In the genomic region with DNA sequence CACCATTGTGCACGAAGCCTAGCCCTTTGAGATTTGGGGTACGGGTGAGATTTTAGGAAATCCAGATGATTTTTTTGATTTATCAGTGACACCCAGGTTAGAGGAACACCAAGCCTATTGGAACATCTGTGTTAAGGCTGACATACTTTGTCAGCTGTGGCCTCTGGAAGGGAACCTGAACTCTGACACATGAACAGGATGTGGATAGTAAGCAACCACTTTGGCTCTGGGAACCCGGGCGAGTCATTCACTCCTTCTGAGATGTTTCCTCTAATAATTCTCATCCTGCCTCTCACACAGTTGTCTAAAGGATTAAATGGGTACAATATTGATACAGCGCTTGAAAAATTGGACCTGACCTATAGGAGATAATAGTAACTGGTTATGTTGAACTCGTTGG, we compare ENCODE assay signal across 10 cellular contexts.
A peak's percentile ranks its signal among the peaks of the same experiment; 100 is the strongest.
DNase-seq lines count a peak whose midpoint lies in the region; ATAC-seq and TF ChIP-seq lines count a peak whose summit lies in the region.
"Had no signal": no experiment of that assay in that cellular context is flagged by ENCODE, and none has a peak within 500 bp of the region (broad histone marks: within the 10 kb centered on the region; RNA-seq: fewer than 3 reads in every experiment).

No MANE protein-coding gene starts in this region.

- no peaks in the 10 kb centered on the region for H3K36me3 ChIP-seq in MG63
- no peaks in the 10 kb centered on the region for H3K36me3 ChIP-seq in CD8-positive, alpha-beta memory T cell (ENCODE audit: insufficient read depth, low read length)
- H3K36me3 ChIP-seq: thyroid gland had no signal

- no peak for ATAC-seq in HG03439 (IDR thresholded peaks at IDR 0.05; ENCODE audit: unreplicated experiment)

- no peak overlapping the region for H3K27ac ChIP-seq in caudate nucleus (ENCODE audit: low read depth, low read length)
- H3K27ac ChIP-seq in CD8-positive, alpha-beta memory T cell (ENCODE audit: low read depth, low read length), result no peak overlapping the region
- H3K27ac ChIP-seq: thyroid gland had no signal

- in situ Hi-C loops in astrocyte of the spinal cord (cut with HindIII; ENCODE audit: low sequenced_read_pairs), result loop anchor here (10.0 kb wide), 1 partner anchor 77 kb away; no protein-coding TSS in a partner anchor

- POLR2A ChIA-PET in CD8-positive, alpha-beta memory T cell (lab: Charles Lee), result interaction anchor here (1.2 kb wide), 1 partner anchor 12 kb away, joined by 3 read pairs; no protein-coding TSS in a partner anchor

- H3K36me3 Mint-ChIP-seq in CD8-positive, alpha-beta memory T cell, result no peaks in the 10 kb centered on the region

- no peaks in the 10 kb centered on the region for H3K27me3 ChIP-seq in MG63
- H3K27me3 ChIP-seq in CD8-positive, alpha-beta memory T cell (ENCODE audit: insufficient read depth, low read length, poor library complexity, severe bottlenecking), result no peaks in the 10 kb centered on the region
- H3K27me3 ChIP-seq: thyroid gland had no signal

- TF ChIP-seq CTCF in astrocyte of the spinal cord (IDR thresholded peaks at IDR 0.05; ENCODE audit: low read depth, low read length), result no peak

- CTCF ChIA-PET in CD8-positive, alpha-beta memory T cell (lab: Charles Lee), result no interaction called here

- no peaks in the 10 kb centered on the region for H3K4me1 ChIP-seq in CD8-positive, alpha-beta memory T cell (ENCODE audit: insufficient read depth, low read length)
- H3K4me1 ChIP-seq: thyroid gland had no signal

- peak; percentile 68 for DNase-seq in activated CD4-positive, alpha-beta T cell treated with anti-CD3 and anti-CD28 coated beads for 48 hours
- no peak for DNase-seq in activated CD4-positive, alpha-beta T cell treated with anti-CD3 and anti-CD28 coated beads, Interleukin-2, amount 50 U/mL, for 1 hour
- DNase-seq in MG63 (peak; percentile 88), astrocyte of the spinal cord (ENCODE audit: low read depth, low spot score) (peak; percentile 62), skeletal muscle cell (ENCODE audit: low read depth) (peak; percentile 67), caudate nucleus (lab: John Stamatoyannopoulos, UW) (no peak)
- no peak for DNase-seq in CD8-positive, alpha-beta memory T cell
- DNase-seq: aorta, thyroid gland had no signal

- peaks cover 8 to 10% of the 10 kb centered on the region in 2 donors for H3K27me3 Mint-ChIP-seq in CD8-positive, alpha-beta memory T cell

- no peak overlapping the region for H3K27ac Mint-ChIP-seq in CD8-positive, alpha-beta memory T cell

- H3K4me1 Mint-ChIP-seq in CD8-positive, alpha-beta memory T cell, result no peaks in the 10 kb centered on the region

- H3K4me3 Mint-ChIP-seq in CD8-positive, alpha-beta memory T cell, result no peak overlapping the region

- H3K9me3 Mint-ChIP-seq in CD8-positive, alpha-beta memory T cell, result peaks cover 0 to 3% (median 0%) of the 10 kb centered on the region in 5 donors

- peaks cover 19% of the 10 kb centered on the region for H3K9me3 ChIP-seq in MG63
- H3K9me3 ChIP-seq in CD8-positive, alpha-beta memory T cell (ENCODE audit: low read length), result no peaks in the 10 kb centered on the region
- H3K9me3 ChIP-seq: thyroid gland had no signal

- no peak overlapping the region for H3K4me3 ChIP-seq in MG63
- no peak overlapping the region for H3K4me3 ChIP-seq in astrocyte of the spinal cord (ENCODE audit: low read depth, low read length)
- no peak overlapping the region for H3K4me3 ChIP-seq in skeletal muscle cell (ENCODE audit: low read depth, low read length)
- no peak overlapping the region for H3K4me3 ChIP-seq in CD8-positive, alpha-beta memory T cell (ENCODE audit: low read length)
- H3K4me3 ChIP-seq: thyroid gland had no signal

Comparison
In these comparisons a context has a peak if more than half of its experiments do, and no peak if none do; other contexts are left out.
1. DNase-seq: peak in activated CD4-positive, alpha-beta T cell treated with anti-CD3 and anti-CD28 coated beads for 48 hours (single experiment), MG63 (single experiment), astrocyte of the spinal cord (single experiment) and skeletal muscle cell (single experiment); none in activated CD4-positive, alpha-beta T cell treated with anti-CD3 and anti-CD28 coated beads, Interleukin-2, amount 50 U/mL, for 1 hour (single experiment), caudate nucleus (0 of 61) and CD8-positive, alpha-beta memory T cell (0 of 5).